In the genomic region with DNA sequence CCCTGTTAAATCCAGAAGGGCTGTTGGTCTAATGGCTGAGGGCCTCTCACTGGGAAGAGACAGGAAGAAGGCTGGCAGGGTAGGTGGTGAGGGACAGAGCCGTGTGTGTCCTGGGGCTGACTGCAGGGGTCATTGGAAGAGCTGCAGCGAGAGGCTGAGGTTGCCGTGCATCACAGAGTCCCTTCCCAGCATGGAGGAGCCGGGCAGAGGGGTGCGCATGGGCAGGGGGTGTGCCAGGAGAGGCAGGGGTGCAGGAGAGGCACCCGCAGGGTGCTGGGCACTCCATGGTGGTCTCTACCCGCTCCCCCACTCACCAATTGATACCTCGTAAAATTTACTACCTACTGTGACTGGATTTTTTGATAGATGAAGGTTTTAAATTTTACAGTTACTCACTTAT, we compare ENCODE assay signal across 18 cellular contexts.
"Had no signal": no experiment of that assay in that cellular context is flagged by ENCODE, and none has a peak within 500 bp of the region (broad histone marks: within the 10 kb centered on the region; RNA-seq: fewer than 3 reads in every experiment).

No MANE protein-coding gene starts in this region.

- DNase-seq: activated CD4-positive, alpha-beta T cell treated with anti-CD3 and anti-CD28 coated beads for 36 hours; activated CD4-positive, CD25-positive, alpha-beta regulatory T cell; activated CD8-positive, alpha-beta T cell treated with anti-CD3 and anti-CD28 coated beads, Interleukin-2, amount 10 ng/mL, durations not matched to agents 7 days and 5 days; activated gamma-delta T cell treated with Interleukin-2 at 50 U/mL for 16 hours; anterior cingulate cortex; foreskin keratinocyte; heart left ventricle; naive thymus-derived CD8-positive, alpha-beta T cell; right cardiac atrium; stimulated activated CD4-positive, alpha-beta T cell treated with anti-CD3 and anti-CD28 coated beads, Interleukin-2, amount 100 ng/mL, for 48 hours; stimulated activated naive CD8-positive, alpha-beta T cell treated with anti-CD3 and anti-CD28 coated beads, Interleukin-15, Interleukin-2, amounts not matched to agents 100 U/mL and 50 U/mL, for 24 hours; T-helper 1 cell; testis; transverse colon; uterus had no signal

- H3K27me3 ChIP-seq: esophagus muscularis mucosa, foreskin keratinocyte, heart left ventricle, testis, transverse colon, uterus had no signal

- ATAC-seq: activated CD4-positive, alpha-beta T cell treated with anti-CD3 and anti-CD28 coated beads for 36 hours; activated CD8-positive, alpha-beta T cell treated with anti-CD3 and anti-CD28 coated beads, Interleukin-2, amount 10 ng/mL, durations not matched to agents 7 days and 5 days; foreskin keratinocyte; naive thymus-derived CD8-positive, alpha-beta T cell; right cardiac atrium; stimulated activated naive CD8-positive, alpha-beta T cell treated with anti-CD3 and anti-CD28 coated beads, Interleukin-15, Interleukin-2, amounts not matched to agents 100 U/mL and 50 U/mL, for 24 hours had no signal

- H3K36me3 ChIP-seq: esophagus muscularis mucosa, heart left ventricle, transverse colon, uterus had no signal

- H3K4me3 ChIP-seq: esophagus muscularis mucosa, heart left ventricle, testis, transverse colon, uterus had no signal

- H3K4me1 ChIP-seq: esophagus muscularis mucosa, foreskin keratinocyte, heart left ventricle, testis, transverse colon, uterus had no signal

- H3K27ac ChIP-seq: esophagus muscularis mucosa, foreskin keratinocyte, heart left ventricle, testis, transverse colon, uterus had no signal

- H3K9me3 ChIP-seq: testis, transverse colon, uterus had no signal

- FAIRE-seq: bronchial epithelial cell, islet of Langerhans had no signal
